22 cellular contexts compared by ENCODE assay signal in the genomic region with DNA sequence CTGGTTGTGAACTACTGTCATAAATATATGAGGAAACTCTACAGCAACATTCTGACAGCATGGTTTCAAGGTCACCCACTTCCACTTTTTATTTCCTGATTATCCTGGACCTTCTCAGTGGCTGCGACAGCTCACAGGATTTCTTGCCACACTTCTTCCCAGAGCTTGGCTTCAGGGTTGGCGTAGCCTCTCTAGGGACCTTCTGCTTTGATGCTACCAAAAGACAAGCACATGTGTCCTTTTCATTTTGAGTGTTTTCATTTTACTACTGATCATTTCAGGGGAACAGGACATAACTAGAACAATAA. TPM values are rescaled to one million over a fixed set of nuclear protein-coding genes. Genes with fewer than 3 reads are reported as not detected.
DNase-seq lines count a peak whose midpoint lies in the region; ATAC-seq and TF ChIP-seq lines count a peak whose summit lies in the region.
"Had no signal": no experiment of that assay in that cellular context is flagged by ENCODE, and none has a peak within 500 bp of the region (broad histone marks: within the 10 kb centered on the region; RNA-seq: fewer than 3 reads in every experiment).

No MANE protein-coding gene starts in this region.

- no peak for DNase-seq in Right ventricle myocardium superior
- DNase-seq in left cardiac atrium = no peak
- peak; percentile 53 for DNase-seq in fibroblast of gingiva (ENCODE audit: low read depth)
- DNase-seq in neural crest cell (ENCODE audit: low read depth, low spot score) = no peak
- no peak for DNase-seq in DMS 273 treated with DMSO at 0.1 percent for 48 hours (lab: John Stamatoyannopoulos, UW)
- no peak for DNase-seq in activated T-cell treated with anti-CD3 and anti-CD28 coated beads, Interleukin-2, amount 50 U/mL, for 48 hours
- DNase-seq in NCI-H187 treated with DMSO at 0.1 percent for 48 hours (lab: John Stamatoyannopoulos, UW) = no peak
- no peak for DNase-seq in activated CD4-positive, alpha-beta T cell treated with anti-CD3 and anti-CD28 coated beads for 1 hour
- DNase-seq: activated CD8-positive, alpha-beta T cell treated with anti-CD3 and anti-CD28 coated beads for 36 hours; activated naive CD8-positive, alpha-beta T cell treated with anti-CD3 and anti-CD28 coated beads, Interleukin-2, amount 10 ng/mL, durations not matched to agents 7 days and 5 days; CD4-positive, alpha-beta memory T cell; DMS79 treated with DMSO at 0.1 percent for 48 hours; foreskin melanocyte; left lung; NCI-H1436 treated with DMSO at 0.1 percent for 48 hours; RPMI8226; small intestine; stimulated activated CD8-positive, alpha-beta memory T cell treated with anti-CD3 and anti-CD28 coated beads, Interleukin-4, amount 100 ng/mL, for 48 hours; substantia nigra; WERI-Rb-1 had no signal

- no peak overlapping the region for H3K4me3 Mint-ChIP-seq in neural crest cell
- H3K4me3 Mint-ChIP-seq: activated CD8-positive, alpha-beta T cell treated with anti-CD3 and anti-CD28 coated beads for 36 hours; activated naive CD8-positive, alpha-beta T cell treated with anti-CD3 and anti-CD28 coated beads, Interleukin-2, amount 10 ng/mL, durations not matched to agents 7 days and 5 days; activated T-helper 1 cell treated with anti-CD3 and anti-CD28 coated beads, Interleukin-12 subunit alpha, Interleukin-12 subunit beta, Interleukin-2, Interleukin-4 antibody, amounts not matched to agents 30 ng/mL and 10 ng/mL and 1 ng/mL, durations not matched to agents 14 hours and 24 hours and 36 hours; brain; CD4-positive, alpha-beta memory T cell had no signal

- TF ChIP-seq CTCF in neural crest cell (conservative IDR thresholded peaks at IDR 0.05) = no peak

- H3K9me3 Mint-ChIP-seq in neural crest cell = peaks cover under 1% of the 10 kb centered on the region

- H3K4me1 Mint-ChIP-seq in neural crest cell = no peaks in the 10 kb centered on the region
- H3K4me1 Mint-ChIP-seq: activated naive CD8-positive, alpha-beta T cell treated with anti-CD3 and anti-CD28 coated beads, Interleukin-2, amount 10 ng/mL, durations not matched to agents 7 days and 5 days; CD4-positive, alpha-beta memory T cell had no signal

- H3K36me3 Mint-ChIP-seq in neural crest cell (ENCODE audit: low read depth) = no peaks in the 10 kb centered on the region
- H3K36me3 Mint-ChIP-seq: activated naive CD8-positive, alpha-beta T cell treated with anti-CD3 and anti-CD28 coated beads, Interleukin-2, amount 10 ng/mL, durations not matched to agents 7 days and 5 days; brain; CD4-positive, alpha-beta memory T cell had no signal

- peak; percentile 47 for ATAC-seq in Right ventricle myocardium superior (ENCODE audit: poor library complexity)
- ATAC-seq in left cardiac atrium = no peak
- ATAC-seq: activated CD8-positive, alpha-beta T cell treated with anti-CD3 and anti-CD28 coated beads for 36 hours; left lung had no signal

- peak overlapping the region; percentile 22 for H3K27ac Mint-ChIP-seq in neural crest cell (ENCODE audit: unreplicated experiment)
- H3K27ac Mint-ChIP-seq: activated CD8-positive, alpha-beta T cell treated with anti-CD3 and anti-CD28 coated beads for 36 hours; activated naive CD8-positive, alpha-beta T cell treated with anti-CD3 and anti-CD28 coated beads, Interleukin-2, amount 10 ng/mL, durations not matched to agents 7 days and 5 days; activated T-helper 1 cell treated with anti-CD3 and anti-CD28 coated beads, Interleukin-12 subunit alpha, Interleukin-12 subunit beta, Interleukin-2, Interleukin-4 antibody, amounts not matched to agents 30 ng/mL and 10 ng/mL and 1 ng/mL, durations not matched to agents 14 hours and 24 hours and 36 hours; CD4-positive, alpha-beta memory T cell had no signal

- H3K27me3 Mint-ChIP-seq in neural crest cell (ENCODE audit: low read depth) = no peaks in the 10 kb centered on the region
- H3K27me3 Mint-ChIP-seq: activated CD8-positive, alpha-beta T cell treated with anti-CD3 and anti-CD28 coated beads for 36 hours had no signal

- intact Hi-C loops in Right ventricle myocardium superior (cut with DNase I) (no loop called here), left cardiac atrium (cut with DNase I) (no loop called here)

RNA-seq across cellular contexts. Expression of gene VIT, which starts 9.5 kb away (rescaled TPM):
- 19.4 TPM for total RNA-seq in Right ventricle myocardium superior
- total RNA-seq in left cardiac atrium = 10 to 100 TPM; 12.4 to 23.7 TPM
- not detected in 2 replicates for total RNA-seq in neural crest cell
- total RNA-seq: activated CD8-positive, alpha-beta T cell treated with anti-CD3 and anti-CD28 coated beads for 36 hours; activated naive CD8-positive, alpha-beta T cell treated with anti-CD3 and anti-CD28 coated beads, Interleukin-2, amount 10 ng/mL, durations not matched to agents 7 days and 5 days; activated T-helper 1 cell treated with anti-CD3 and anti-CD28 coated beads, Interleukin-12 subunit alpha, Interleukin-12 subunit beta, Interleukin-2, Interleukin-4 antibody, amounts not matched to agents 30 ng/mL and 10 ng/mL and 1 ng/mL, durations not matched to agents 14 hours and 24 hours and 36 hours; CD4-positive, alpha-beta memory T cell had no signal

Comparison
In these comparisons a context has a peak if more than half of its experiments do, and no peak if none do; other contexts are left out.
1. RNA of gene VIT, which starts 9.5 kb away (total RNA-seq): 12.4 to 23.7 TPM in left cardiac atrium and 19.4 TPM in Right ventricle myocardium superior (single experiment); not detected in neural crest cell; every median in the first group is over 10 times any median in the second.